In the genomic region with DNA sequence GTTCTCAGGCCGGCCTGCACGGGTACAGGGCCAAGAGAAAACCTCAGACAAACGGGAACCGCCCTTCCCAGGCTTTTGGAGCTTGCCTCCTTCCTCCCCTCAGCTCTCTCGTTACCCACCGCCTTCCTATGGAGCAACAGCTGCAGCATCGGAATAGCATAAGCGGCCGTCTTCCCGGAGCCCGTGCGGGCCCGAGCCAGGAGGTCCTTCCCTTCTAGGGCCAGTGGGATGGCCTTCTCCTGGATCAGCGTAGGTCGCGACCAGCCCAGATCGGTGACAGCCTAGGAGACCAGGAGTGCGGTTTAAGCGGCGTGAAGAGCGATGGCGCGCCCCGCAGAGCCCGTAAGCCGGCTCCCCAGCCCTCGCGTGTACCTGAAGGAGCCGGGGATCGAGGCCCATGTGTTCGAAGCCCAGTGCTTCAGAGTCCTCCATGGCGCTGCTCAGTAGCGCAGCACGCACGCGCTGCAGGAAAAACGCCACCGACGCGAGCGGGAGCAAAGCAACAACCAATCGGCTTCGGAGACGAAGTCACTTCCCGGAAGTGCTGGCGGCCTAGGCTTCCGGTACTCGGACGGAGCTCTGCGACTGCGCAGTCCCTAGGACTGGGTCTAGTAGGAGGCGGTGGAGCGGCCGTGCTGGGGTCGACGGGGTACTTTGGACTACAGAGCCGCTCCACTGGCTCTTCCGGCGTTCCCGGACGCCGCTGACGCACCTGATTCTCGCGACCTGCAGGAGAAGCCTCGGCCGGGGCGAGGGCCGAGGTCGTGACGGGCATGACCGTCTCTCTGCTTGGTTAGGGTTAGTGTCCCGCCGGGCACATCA, we compare ENCODE assay signal across 8 cellular contexts. TPM values are rescaled to one million over a fixed set of nuclear protein-coding genes. Genes with fewer than 3 reads are reported as not detected.
A peak's percentile ranks its signal among the peaks of the same experiment; 100 is the strongest.
DNase-seq lines count a peak whose midpoint lies in the region; ATAC-seq and TF ChIP-seq lines count a peak whose summit lies in the region.

A gene with protein sequence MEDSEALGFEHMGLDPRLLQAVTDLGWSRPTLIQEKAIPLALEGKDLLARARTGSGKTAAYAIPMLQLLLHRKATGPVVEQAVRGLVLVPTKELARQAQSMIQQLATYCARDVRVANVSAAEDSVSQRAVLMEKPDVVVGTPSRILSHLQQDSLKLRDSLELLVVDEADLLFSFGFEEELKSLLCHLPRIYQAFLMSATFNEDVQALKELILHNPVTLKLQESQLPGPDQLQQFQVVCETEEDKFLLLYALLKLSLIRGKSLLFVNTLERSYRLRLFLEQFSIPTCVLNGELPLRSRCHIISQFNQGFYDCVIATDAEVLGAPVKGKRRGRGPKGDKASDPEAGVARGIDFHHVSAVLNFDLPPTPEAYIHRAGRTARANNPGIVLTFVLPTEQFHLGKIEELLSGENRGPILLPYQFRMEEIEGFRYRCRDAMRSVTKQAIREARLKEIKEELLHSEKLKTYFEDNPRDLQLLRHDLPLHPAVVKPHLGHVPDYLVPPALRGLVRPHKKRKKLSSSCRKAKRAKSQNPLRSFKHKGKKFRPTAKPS (minus strand): TSS at position 445 of the 822 bp plus-strand sequence. CDS start 13 bp downstream, at position 432.

- peak; percentile 70 for TF ChIP-seq POLR2A in IMR-90 (IDR thresholded peaks at IDR 0.05; ENCODE audit: low read depth, low read length)

- peak; percentile 99 for DNase-seq in DMS 273 (lab: John Stamatoyannopoulos, UW; ENCODE audit: unreplicated experiment)
- peak; percentile 92 for DNase-seq in IMR-90
- DNase-seq in OCI-M1 (lab: John Stamatoyannopoulos, UW), result peak; percentile 94
- peak; percentile 92 for DNase-seq in activated T-cell treated with anti-CD3 and anti-CD28 coated beads for 24 hours (ENCODE audit: low read depth)
- peak; percentile 58 for DNase-seq in epithelial cell of prostate (ENCODE audit: low read depth, low spot score)
- peak; percentile 95 to 96 (median 96) for DNase-seq in mucosa of descending colon
- peak; percentile 91 for DNase-seq in stimulated activated CD8-positive, alpha-beta memory T cell treated with anti-CD3 and anti-CD28 coated beads, Interleukin-4, amount 100 ng/mL, for 24 hours (ENCODE audit: low read depth)

- H3K9ac ChIP-seq in IMR-90 (ENCODE audit: low read depth, low read length), result peak within 1 kb of the TSS; percentile 87

- TF ChIP-seq RAD21 in IMR-90 (IDR thresholded peaks at IDR 0.05; ENCODE audit: low read length), result no peak

- no peaks in the 10 kb centered on the region for H3K27me3 ChIP-seq in IMR-90 (ENCODE audit: control insufficient read depth, insufficient read depth, low read length)

- H2BK15ac ChIP-seq in IMR-90 (ENCODE audit: low read depth, low read length), result no peak within 1 kb of the TSS

- peak within 1 kb of the TSS; percentile 45; the same call in 1 of the 2 replicates for H3K56ac ChIP-seq in IMR-90 (ENCODE audit: extremely low read depth, insufficient read depth, low read length)

- TF ChIP-seq CTCF in IMR-90 (conservative IDR thresholded peaks at IDR 0.05; ENCODE audit: low read depth, low read length) (no peak), mucosa of descending colon (IDR thresholded peaks at IDR 0.05) (no peak)

- H2AK5ac ChIP-seq in IMR-90 (ENCODE audit: low read depth, low read length), result peak within 1 kb of the TSS; percentile 93

- H2AFZ ChIP-seq in IMR-90 (replicated peaks; ENCODE audit: low read length, poor library complexity), result peak within 1 kb of the TSS; percentile 97

- intact Hi-C loops in IMR-90 (cut with micrococcal nuclease), result no loop called here
- intact Hi-C loops in mucosa of descending colon (cut with DNase I, micrococcal nuclease), result no loop called here

- H2BK120ac ChIP-seq in IMR-90 (ENCODE audit: low read depth, low read length), result no peak within 1 kb of the TSS

- H4K20me1 ChIP-seq in IMR-90 (ENCODE audit: insufficient read depth, low read length), result peaks cover 9% of the 10 kb centered on the region

- H3K79me1 ChIP-seq in IMR-90 (ENCODE audit: low read depth in 1 of 2, low read length in 2 of 2), result peaks cover 48 to 62% of the 10 kb centered on the region in 2 experiments

- H3K14ac ChIP-seq in IMR-90 (replicated peaks; ENCODE audit: low read depth, low read length), result peak within 1 kb of the TSS; percentile 82

- WGBS in IMR-90 (ENCODE audit: extremely low coverage in 2 of 2, insufficient read length in 1 of 2), 2 experiments, result 0% methylated on average over 38 of the region's 74 CpGs; no CpG with 5 or more reads in 1 of the 2 experiments

- peak within 1 kb of the TSS; percentile 100 for H3K4me2 ChIP-seq in IMR-90 (ENCODE audit: low read depth, low read length)

- peak within 1 kb of the TSS; percentile 85 for H4K91ac ChIP-seq in IMR-90 (ENCODE audit: insufficient read depth, low read depth, low read length)

- POLR2A ChIA-PET in IMR-90 (lab: Charles Lee; ENCODE audit: unreplicated experiment), result interaction anchor here (0.5 kb wide), 1 partner anchor 25 kb away, joined by 6 read pairs; no protein-coding TSS in a partner anchor

- H3K23ac ChIP-seq in IMR-90 (ENCODE audit: low read depth, low read length), result peak within 1 kb of the TSS; percentile 82

- H3K9me1 ChIP-seq in IMR-90 (ENCODE audit: insufficient read depth, low read length), result peaks cover 13% of the 10 kb centered on the region

- no peak within 1 kb of the TSS for H2BK20ac ChIP-seq in IMR-90 (ENCODE audit: low read depth, low read length)

- H3K9me3 ChIP-seq in IMR-90 (ENCODE audit: control insufficient read depth, insufficient read depth, low read length) (no peaks in the 10 kb centered on the region), mucosa of descending colon (no peaks in the 10 kb centered on the region)

- peak within 1 kb of the TSS; percentile 89 for H3K4ac ChIP-seq in IMR-90 (ENCODE audit: low read depth, low read length)

- peak within 1 kb of the TSS; percentile 79 for H3K27ac ChIP-seq in IMR-90 (ENCODE audit: insufficient read depth, low read length)
- peak within 1 kb of the TSS; percentile 55 for H3K27ac ChIP-seq in epithelial cell of prostate

- CTCF ChIA-PET in IMR-90 (lab: Yijun Ruan, JAX), result no interaction called here

- peaks cover 49% of the 10 kb centered on the region for H3K36me3 ChIP-seq in IMR-90 (ENCODE audit: control insufficient read depth, insufficient read depth, low read length)
- peaks cover 3% of the 10 kb centered on the region for H3K36me3 ChIP-seq in mucosa of descending colon (ENCODE audit: low read depth)

- peak within 1 kb of the TSS; percentile 93 for H3K4me3 ChIP-seq in IMR-90 (ENCODE audit: insufficient read depth, low read depth, low read length)
- peak within 1 kb of the TSS; percentile 74 for H3K4me3 ChIP-seq in mucosa of descending colon

- H4K5ac ChIP-seq in IMR-90 (ENCODE audit: low read depth, low read length), result peak within 1 kb of the TSS; percentile 88

- BruUV-seq in IMR-90 (replicated peaks; lab: Mats Ljungman, UMichigan), result no TSS peak

- H4K8ac ChIP-seq in IMR-90 (ENCODE audit: low read depth in 2 of 2, low read length in 2 of 2), result peak within 1 kb of the TSS; percentile 84 to 96

- H2AK9ac ChIP-seq in IMR-90 (replicated peaks; ENCODE audit: low read depth, low read length, poor library complexity), result peak within 1 kb of the TSS; percentile 98

- peak; percentile 93 for ATAC-seq in GM21528 (IDR thresholded peaks at IDR 0.05; ENCODE audit: low FRiP score, unreplicated experiment)
- ATAC-seq in IMR-90 (ENCODE audit: low read depth), result peak; percentile 89
- ATAC-seq in mucosa of descending colon, result peak; percentile 98

- dilution Hi-C loops in IMR-90 (cut with HindIII; ENCODE audit: low sequenced_read_pairs, unreplicated experiment), result no loop called here

- H3K4me1 ChIP-seq in IMR-90 (ENCODE audit: control insufficient read depth, insufficient read depth, low read length) (peaks cover 5% of the 10 kb centered on the region), mucosa of descending colon (ENCODE audit: low read depth) (peaks cover 15% of the 10 kb centered on the region)

- H2BK5ac ChIP-seq in IMR-90 (ENCODE audit: low read depth, low read length, poor library complexity, severe bottlenecking), result peak within 1 kb of the TSS; percentile 48

- in situ Hi-C loops in IMR-90 (cut with MboI; ENCODE audit: low sequenced_read_pairs), result no loop called here

- no peak within 1 kb of the TSS; the same call in 1 of the 2 replicates for H3K18ac ChIP-seq in IMR-90 (ENCODE audit: low read depth, low read length)

TF ChIP-seq in IMR-90, 13 proteins besides CTCF, POLR2A, EP300 and RAD21:
- TF ChIP-seq NFE2L2 (IDR thresholded peaks at IDR 0.05; ENCODE audit: low read depth, low read length), result no peak
- TF ChIP-seq, protein P1, sequence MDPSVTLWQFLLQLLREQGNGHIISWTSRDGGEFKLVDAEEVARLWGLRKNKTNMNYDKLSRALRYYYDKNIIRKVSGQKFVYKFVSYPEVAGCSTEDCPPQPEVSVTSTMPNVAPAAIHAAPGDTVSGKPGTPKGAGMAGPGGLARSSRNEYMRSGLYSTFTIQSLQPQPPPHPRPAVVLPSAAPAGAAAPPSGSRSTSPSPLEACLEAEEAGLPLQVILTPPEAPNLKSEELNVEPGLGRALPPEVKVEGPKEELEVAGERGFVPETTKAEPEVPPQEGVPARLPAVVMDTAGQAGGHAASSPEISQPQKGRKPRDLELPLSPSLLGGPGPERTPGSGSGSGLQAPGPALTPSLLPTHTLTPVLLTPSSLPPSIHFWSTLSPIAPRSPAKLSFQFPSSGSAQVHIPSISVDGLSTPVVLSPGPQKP (IDR thresholded peaks at IDR 0.05; ENCODE audit: borderline replicate concordance, low read depth, low read length), result no peak
- TF ChIP-seq MXI1 (IDR thresholded peaks at IDR 0.05; ENCODE audit: borderline replicate concordance, low read depth, low read length), result peak; percentile 93
- TF ChIP-seq FOS (IDR thresholded peaks at IDR 0.05; ENCODE audit: low read depth, low read length), result no peak
- TF ChIP-seq RFX5 (IDR thresholded peaks at IDR 0.05; ENCODE audit: low read depth, low read length), result no peak
- 0 out of 2 replicates have a peak, but pooled peaks have one; percentile 6 for TF ChIP-seq BHLHE40 (IDR thresholded peaks at IDR 0.05; ENCODE audit: low read depth, low read length)
- no peak for TF ChIP-seq CEBPB (IDR thresholded peaks at IDR 0.05; ENCODE audit: low read depth, low read length)
- TF ChIP-seq SMC3 (IDR thresholded peaks at IDR 0.05; ENCODE audit: low read depth, low read length), result no peak

RNA-seq across cellular contexts. Expression of the gene that starts here (rescaled TPM):
- 56.9 and 67.7 TPM in 2 replicates for total RNA-seq in IMR-90 (2012; rRNA removed)
- polyA plus RNA-seq in IMR-90 (2012; rRNA removed), result 58.2 and 59.4 TPM in 2 replicates
- 30.4 and 32.4 TPM in 2 replicates for polyA plus RNA-seq in IMR-90 (2012; cell fraction: cytosol; rRNA removed)
- 167 and 209 TPM in 2 replicates for polyA plus RNA-seq in IMR-90 (2012; cell fraction: nucleus; rRNA removed; ENCODE audit: low replicate concordance)
- total RNA-seq in mucosa of descending colon, result 10 to 100 TPM; 50.7 to 60.6 (median 60.0) TPM

Comparison
In these comparisons a context has a peak if more than half of its experiments do, and no peak if none do; other contexts are left out.
1. Peak in every context shown above with its lines: DNase-seq, ATAC-seq, H3K4me3 ChIP-seq and H3K27ac ChIP-seq.